20 cellular contexts compared by ENCODE assay signal in genomic region chr6:150936021-150936555, GRCh38.
"Had no signal": no experiment of that assay in that cellular context is flagged by ENCODE, and none has a peak within 500 bp of the region (broad histone marks: within the 10 kb centered on the region; RNA-seq: fewer than 3 reads in every experiment).

No MANE protein-coding gene starts in this region.

- H3K9me3 Mint-ChIP-seq: activated CD8-positive, alpha-beta T cell treated with anti-CD3 and anti-CD28 coated beads for 36 hours; activated naive CD4-positive, alpha-beta T cell treated with anti-CD3 and anti-CD28 coated beads, Interleukin-2, amount 50 U/mL, for 24 hours; activated T-cell treated with anti-CD3 and anti-CD28 coated beads, Interleukin-2, amount 50 U/mL, for 24 hours; activated T-helper 1 cell treated with anti-CD3 and anti-CD28 coated beads, Interleukin-12 subunit alpha, Interleukin-12 subunit beta, Interleukin-2, Interleukin-4 antibody, amounts not matched to agents 30 ng/mL and 10 ng/mL and 1 ng/mL, durations not matched to agents 14 hours and 24 hours and 36 hours; T-helper 1 cell treated with Interleukin-12 subunit alpha and Interleukin-12 subunit beta and Interleukin-4 antibody, amounts not matched to agents 30 μg/mL and 1 μg/mL, for 36 hours had no signal

- H3K27me3 Mint-ChIP-seq: activated CD8-positive, alpha-beta T cell treated with anti-CD3 and anti-CD28 coated beads for 36 hours; activated naive CD4-positive, alpha-beta T cell treated with anti-CD3 and anti-CD28 coated beads, Interleukin-2, amount 50 U/mL, for 24 hours; activated T-cell treated with anti-CD3 and anti-CD28 coated beads, Interleukin-2, amount 50 U/mL, for 24 hours had no signal

- DNase-seq: activated CD4-positive, alpha-beta T cell treated with anti-CD3 and anti-CD28 coated beads for 4 hours; activated CD8-positive, alpha-beta T cell treated with anti-CD3 and anti-CD28 coated beads for 36 hours; activated effector memory CD4-positive, alpha-beta T cell treated with Interleukin-2 at 50 U/mL for 16 hours; activated naive CD4-positive, alpha-beta T cell; activated T-cell treated with anti-CD3 and anti-CD28 coated beads, Interleukin-2, amount 50 U/mL, for 24 hours; aorta; body of pancreas; MM.1S; NCI-H1105; NCI-H1436; NCI-H1694 treated with DMSO at 0.1 percent for 48 hours; NCI-H2029 treated with DMSO at 0.1 percent for 48 hours; NCI-H446; PC-3; SHP77 had no signal

- H3K27me3 ChIP-seq: body of pancreas had no signal

- H3K9me3 ChIP-seq: body of pancreas had no signal

- H3K4me3 Mint-ChIP-seq: activated CD8-positive, alpha-beta T cell treated with anti-CD3 and anti-CD28 coated beads for 36 hours; activated naive CD4-positive, alpha-beta T cell treated with anti-CD3 and anti-CD28 coated beads, Interleukin-2, amount 50 U/mL, for 24 hours; activated T-cell treated with anti-CD3 and anti-CD28 coated beads, Interleukin-2, amount 50 U/mL, for 24 hours; activated T-helper 1 cell treated with anti-CD3 and anti-CD28 coated beads, Interleukin-12 subunit alpha, Interleukin-12 subunit beta, Interleukin-2, Interleukin-4 antibody, amounts not matched to agents 30 ng/mL and 10 ng/mL and 1 ng/mL, durations not matched to agents 14 hours and 24 hours and 36 hours; T-helper 1 cell treated with Interleukin-12 subunit alpha and Interleukin-12 subunit beta and Interleukin-4 antibody, amounts not matched to agents 30 μg/mL and 1 μg/mL, for 36 hours had no signal

- H3K27ac Mint-ChIP-seq: activated CD8-positive, alpha-beta T cell treated with anti-CD3 and anti-CD28 coated beads for 36 hours; activated naive CD4-positive, alpha-beta T cell treated with anti-CD3 and anti-CD28 coated beads, Interleukin-2, amount 50 U/mL, for 24 hours; activated T-cell treated with anti-CD3 and anti-CD28 coated beads, Interleukin-2, amount 50 U/mL, for 24 hours; activated T-helper 1 cell treated with anti-CD3 and anti-CD28 coated beads, Interleukin-12 subunit alpha, Interleukin-12 subunit beta, Interleukin-2, Interleukin-4 antibody, amounts not matched to agents 30 ng/mL and 10 ng/mL and 1 ng/mL, durations not matched to agents 14 hours and 24 hours and 36 hours; T-helper 1 cell treated with Interleukin-12 subunit alpha and Interleukin-12 subunit beta and Interleukin-4 antibody, amounts not matched to agents 30 μg/mL and 1 μg/mL, for 36 hours had no signal

- ATAC-seq: activated CD4-positive, CD25-positive, alpha-beta regulatory T cell treated with anti-CD3 and anti-CD28 coated beads, Interleukin-2, amount 50 U/mL, for 24 hours; activated CD8-positive, alpha-beta T cell treated with anti-CD3 and anti-CD28 coated beads for 36 hours; body of pancreas; PC-3 had no signal

- H3K4me1 Mint-ChIP-seq: activated naive CD4-positive, alpha-beta T cell treated with anti-CD3 and anti-CD28 coated beads, Interleukin-2, amount 50 U/mL, for 24 hours had no signal

- H3K27ac ChIP-seq: body of pancreas had no signal

- H3K4me3 ChIP-seq: body of pancreas had no signal

- H3K4me1 ChIP-seq: body of pancreas had no signal

- FAIRE-seq: RCC 7860 had no signal
